Comparison of ENCODE assay signal across 31 cellular contexts in genomic region chr16:66419527-66419926, GRCh38. TPM values are rescaled to one million over a fixed set of nuclear protein-coding genes. Genes with fewer than 3 reads are reported as not detected.
A peak's percentile ranks its signal among the peaks of the same experiment; 100 is the strongest.
DNase-seq lines count a peak whose midpoint lies in the region; ATAC-seq and TF ChIP-seq lines count a peak whose summit lies in the region.
"Had no signal": no experiment of that assay in that cellular context is flagged by ENCODE, and none has a peak within 500 bp of the region (broad histone marks: within the 10 kb centered on the region; RNA-seq: fewer than 3 reads in every experiment).

No MANE protein-coding gene starts in this region.

- H3K27me3 Mint-ChIP-seq in Calu3 (ENCODE audit: unreplicated experiment): peaks cover 15% of the 10 kb centered on the region
- H3K27me3 Mint-ChIP-seq in stimulated activated memory B cell treated with anti-CD40 and anti-IgM and Interleukin-4, amounts not matched to agents 10 μg/mL and 1 μg/mL and 100 μg/mL, for 72 hours: peaks cover 8% of the 10 kb centered on the region

- no peak overlapping the region for H2AK5ac ChIP-seq in mesendoderm (ENCODE audit: low read length)

- peaks cover 8% of the 10 kb centered on the region for H3K4me1 Mint-ChIP-seq in Calu3 (ENCODE audit: low read depth, unreplicated experiment)
- H3K4me1 Mint-ChIP-seq in stimulated activated memory B cell treated with anti-CD40 and anti-IgM and Interleukin-4, amounts not matched to agents 10 μg/mL and 1 μg/mL and 100 μg/mL, for 72 hours: peaks cover 12% of the 10 kb centered on the region

- H3K9me3 Mint-ChIP-seq in Calu3 (ENCODE audit: low read depth, unreplicated experiment): peaks cover 11% of the 10 kb centered on the region
- peaks cover 10% of the 10 kb centered on the region for H3K9me3 Mint-ChIP-seq in stimulated activated memory B cell treated with anti-CD40 and anti-IgM and Interleukin-4, amounts not matched to agents 10 μg/mL and 1 μg/mL and 100 μg/mL, for 72 hours
- H3K9me3 Mint-ChIP-seq: activated CD8-positive, alpha-beta T cell treated with anti-CD3 and anti-CD28 coated beads for 36 hours; activated T-cell treated with anti-CD3 and anti-CD28 coated beads, Interleukin-2, amount 50 U/mL, for 4 hours; CD4-positive, alpha-beta T cell; stimulated activated naive CD8-positive, alpha-beta T cell treated with anti-CD3 and anti-CD28 coated beads, Interleukin-15, Interleukin-2, amounts not matched to agents 100 ng/mL and 50 ng/mL, for 24 hours had no signal

- H2BK120ac ChIP-seq in mesendoderm (ENCODE audit: low read depth, low read length): no peak overlapping the region

- peak; percentile 15 for TF ChIP-seq CTCF in Calu3 (IDR thresholded peaks at IDR 0.05; ENCODE audit: unreplicated experiment)
- 0 out of 2 replicates have a peak, but pooled peaks have one; percentile 10 for TF ChIP-seq CTCF in HEK293 (tag by site-specific recombination; IDR thresholded peaks at IDR 0.05)
- peak; percentile 43 for TF ChIP-seq CTCF in brain microvascular endothelial cell (IDR thresholded peaks at IDR 0.05; ENCODE audit: low read depth, low read length, missing control alignments)

- H3K27ac Mint-ChIP-seq in Calu3 (ENCODE audit: unreplicated experiment): no peak overlapping the region
- H3K27ac Mint-ChIP-seq in stimulated activated memory B cell treated with anti-CD40 and anti-IgM and Interleukin-4, amounts not matched to agents 10 μg/mL and 1 μg/mL and 100 μg/mL, for 72 hours: no peak overlapping the region
- H3K27ac Mint-ChIP-seq: activated CD8-positive, alpha-beta T cell treated with anti-CD3 and anti-CD28 coated beads for 36 hours; CD4-positive, alpha-beta T cell; IgD-negative memory B cell; stimulated activated naive CD8-positive, alpha-beta T cell treated with anti-CD3 and anti-CD28 coated beads, Interleukin-15, Interleukin-2, amounts not matched to agents 100 ng/mL and 50 ng/mL, for 24 hours had no signal

- H3K9me3 ChIP-seq in HEK293 (ENCODE audit: control insufficient read depth, insufficient read depth, low read depth, low read length): no peaks in the 10 kb centered on the region
- H3K9me3 ChIP-seq: lower lobe of right lung, neutrophil had no signal

- no CpG with 5 or more reads among the region's 3 CpGs for WGBS in mesendoderm (ENCODE audit: extremely low coverage, insufficient coverage, low lambda C conversion rate)

- no peak overlapping the region for H3K4ac ChIP-seq in mesendoderm (ENCODE audit: low read depth, low read length)

- no peak overlapping the region for H3K18ac ChIP-seq in mesendoderm (ENCODE audit: low read length)

- no peak for ATAC-seq in stimulated activated memory B cell treated with anti-CD40 and anti-IgM and Interleukin-4, amounts not matched to agents 10 μg/mL and 1 μg/mL and 100 μg/mL, for 72 hours
- ATAC-seq in HG03045 (IDR thresholded peaks at IDR 0.05; ENCODE audit: unreplicated experiment): no peak
- ATAC-seq: activated CD8-positive, alpha-beta T cell treated with anti-CD3 and anti-CD28 coated beads for 36 hours; activated T-cell treated with anti-CD3 and anti-CD28 coated beads, Interleukin-2, amount 50 U/mL, for 4 hours; lower lobe of right lung had no signal

- H4K8ac ChIP-seq in mesendoderm (ENCODE audit: low read depth, low read length): no peak overlapping the region

- DNase-seq in Calu3 (no peak), brain microvascular endothelial cell (no peak), mesendoderm (peak; percentile 57), substantia nigra (lab: John Stamatoyannopoulos, UW) (no peak), NCI-H2081 treated with DMSO at 0.1 percent for 48 hours (lab: John Stamatoyannopoulos, UW) (no peak)
- DNase-seq: activated CD8-positive, alpha-beta T cell treated with anti-CD3 and anti-CD28 coated beads for 36 hours; activated naive CD4-positive, alpha-beta T cell treated with Interleukin-2 at 50 U/mL for 16 hours; activated T-cell treated with anti-CD3 and anti-CD28 coated beads, Interleukin-2, amount 50 U/mL, for 4 hours; CD4-positive, alpha-beta T cell; central memory CD4-positive, alpha-beta T cell; erythroblast; foreskin melanocyte; GOT3; lower lobe of right lung; NCI-H1417 treated with DMSO at 0.1 percent for 48 hours; NCI-H510A; NK-92 treated with Interleukin-12 subunit alpha and Interleukin-12 subunit beta, amount 100 ng/mL, for 24 hours; spleen; stimulated activated CD4-positive, alpha-beta T cell treated with anti-CD3 and anti-CD28 coated beads, Interleukin-4, amount 100 ng/mL, for 1 hour; T-helper 9 cell had no signal

- no TSS peak for BruUV-seq in Calu3 (replicated peaks; lab: Mats Ljungman, UMichigan)

- no peak overlapping the region for H2BK15ac ChIP-seq in mesendoderm (replicated peaks; ENCODE audit: low read depth)

- POLR2A ChIA-PET in HEK293 (lab: Yijun Ruan, JAX): no interaction called here

- no peaks in the 10 kb centered on the region for H3K27me3 ChIP-seq in brain microvascular endothelial cell (replicated peaks)
- H3K27me3 ChIP-seq in mesendoderm (ENCODE audit: insufficient read depth, low read length, poor library complexity): peaks cover 1% of the 10 kb centered on the region

- intact Hi-C loops in Calu3 (cut with micrococcal nuclease; ENCODE audit: unreplicated experiment): no loop called here

- H3K23ac ChIP-seq in mesendoderm (ENCODE audit: low read length): no peak overlapping the region

- H4K5ac ChIP-seq in mesendoderm (ENCODE audit: low read length): no peak overlapping the region

- H2BK5ac ChIP-seq in mesendoderm (ENCODE audit: low read length): no peak overlapping the region

- H3K4me2 ChIP-seq in mesendoderm (ENCODE audit: low read length): no peak overlapping the region
- H3K4me2 ChIP-seq: hepatocyte had no signal

- no peaks in the 10 kb centered on the region for H3K36me3 ChIP-seq in HEK293 (ENCODE audit: control insufficient read depth in 2 of 2, insufficient read depth in 1 of 2, low read length in 2 of 2)
- H3K36me3 ChIP-seq in brain microvascular endothelial cell (replicated peaks): no peaks in the 10 kb centered on the region
- H3K36me3 ChIP-seq in mesendoderm (ENCODE audit: control insufficient read depth, insufficient read depth, low read length): no peaks in the 10 kb centered on the region
- H3K36me3 ChIP-seq: lower lobe of right lung, neutrophil, spleen, tibial nerve had no signal

- H3K79me2 ChIP-seq in mesendoderm (ENCODE audit: control insufficient read depth, insufficient read depth, low read length): no peaks in the 10 kb centered on the region
- H3K79me2 ChIP-seq: hepatocyte had no signal

- no peaks in the 10 kb centered on the region for H3K4me1 ChIP-seq in HEK293 (ENCODE audit: control insufficient read depth, insufficient read depth, low read length)
- H3K4me1 ChIP-seq in mesendoderm (ENCODE audit: control insufficient read depth, low read depth, low read length): no peaks in the 10 kb centered on the region
- H3K4me1 ChIP-seq: lower lobe of right lung, tibial nerve had no signal

- in situ Hi-C loops in brain microvascular endothelial cell (cut with HindIII; ENCODE audit: low pct_ligation_motif_present, low sequenced_read_pairs): no loop called here

- CTCF ChIA-PET in Calu3 (lab: Charles Lee) (no interaction called here), HEK293 (lab: Yijun Ruan, JAX) (no interaction called here)

- no peak overlapping the region for H3K9ac ChIP-seq in mesendoderm (ENCODE audit: low read length)

- H3K27ac ChIP-seq in HEK293 (ENCODE audit: extremely low read depth, low read depth, low read length) (no peak overlapping the region), brain microvascular endothelial cell (no peak overlapping the region), mesendoderm (ENCODE audit: low read depth, low read length) (no peak overlapping the region), substantia nigra (ENCODE audit: low read depth, low read length, poor library complexity, severe bottlenecking) (no peak overlapping the region)
- H3K27ac ChIP-seq: hepatocyte, lower lobe of right lung, neutrophil, SK-N-MC, spleen, tibial nerve had no signal

- H3K4me3 ChIP-seq in HEK293 (ENCODE audit: low read depth, low read length) (no peak overlapping the region), brain microvascular endothelial cell (ENCODE audit: low read depth, low read length) (no peak overlapping the region), mesendoderm (ENCODE audit: low read length) (no peak overlapping the region)
- H3K4me3 ChIP-seq: hepatocyte, lower lobe of right lung, SK-N-MC, spleen, tibial nerve had no signal

- no peaks in the 10 kb centered on the region for H3K36me3 Mint-ChIP-seq in Calu3 (ENCODE audit: insufficient read depth, unreplicated experiment)
- no peaks in the 10 kb centered on the region for H3K36me3 Mint-ChIP-seq in stimulated activated memory B cell treated with anti-CD40 and anti-IgM and Interleukin-4, amounts not matched to agents 10 μg/mL and 1 μg/mL and 100 μg/mL, for 72 hours

- no peaks in the 10 kb centered on the region for H3K79me1 ChIP-seq in mesendoderm (ENCODE audit: low read length)

- H3K56ac ChIP-seq in mesendoderm (ENCODE audit: low read length): no peak overlapping the region

- H3K4me3 Mint-ChIP-seq in Calu3 (ENCODE audit: low read depth, unreplicated experiment): no peak overlapping the region
- no peak overlapping the region for H3K4me3 Mint-ChIP-seq in stimulated activated memory B cell treated with anti-CD40 and anti-IgM and Interleukin-4, amounts not matched to agents 10 μg/mL and 1 μg/mL and 100 μg/mL, for 72 hours
- H3K4me3 Mint-ChIP-seq: activated CD8-positive, alpha-beta T cell treated with anti-CD3 and anti-CD28 coated beads for 36 hours; activated T-cell treated with anti-CD3 and anti-CD28 coated beads, Interleukin-2, amount 50 U/mL, for 4 hours; CD4-positive, alpha-beta T cell; IgD-negative memory B cell; stimulated activated naive CD8-positive, alpha-beta T cell treated with anti-CD3 and anti-CD28 coated beads, Interleukin-15, Interleukin-2, amounts not matched to agents 100 ng/mL and 50 ng/mL, for 24 hours had no signal

TF ChIP-seq in HEK293, 187 proteins besides CTCF, POLR2A, EP300 and RAD21 (continues in another document):
- TF ChIP-seq ZBTB21 (tag by site-specific recombination; IDR thresholded peaks at IDR 0.05) (no peak), ZNF513 (tag by site-specific recombination; IDR thresholded peaks at IDR 0.05) (no peak), ZNF670 (tag by site-specific recombination; IDR thresholded peaks at IDR 0.05; ENCODE audit: low read depth) (no peak)

RNA-seq across cellular contexts. Expression of gene BEAN1, which starts 7.6 kb away (rescaled TPM):
- total RNA-seq in Calu3 (2022): 1.7 and 3.1 TPM in 2 replicates
- 0.10 TPM for polyA plus RNA-seq in mesendoderm (2013, experiment 1 of 2)
- polyA plus RNA-seq in mesendoderm (2013, experiment 2 of 2): 0.06 TPM
- total RNA-seq: activated CD8-positive, alpha-beta T cell treated with anti-CD3 and anti-CD28 coated beads for 36 hours; activated T-cell treated with anti-CD3 and anti-CD28 coated beads, Interleukin-2, amount 50 U/mL, for 4 hours; CD4-positive, alpha-beta T cell; M059J had no signal
- polyA plus RNA-seq: IgD-negative memory B cell had no signal

RNA-seq across cellular contexts. Expression of gene CDH5, which starts 53.0 kb away (rescaled TPM):
- total RNA-seq in Calu3 (2022): not detected in 2 replicates
- 0.06 TPM for polyA plus RNA-seq in mesendoderm (2013, experiment 1 of 2)
- 0.07 TPM for polyA plus RNA-seq in mesendoderm (2013, experiment 2 of 2)
- total RNA-seq: activated CD8-positive, alpha-beta T cell treated with anti-CD3 and anti-CD28 coated beads for 36 hours; CD4-positive, alpha-beta T cell; RPMI7951 had no signal
- polyA plus RNA-seq: IgD-negative memory B cell had no signal
